In the genomic region with DNA sequence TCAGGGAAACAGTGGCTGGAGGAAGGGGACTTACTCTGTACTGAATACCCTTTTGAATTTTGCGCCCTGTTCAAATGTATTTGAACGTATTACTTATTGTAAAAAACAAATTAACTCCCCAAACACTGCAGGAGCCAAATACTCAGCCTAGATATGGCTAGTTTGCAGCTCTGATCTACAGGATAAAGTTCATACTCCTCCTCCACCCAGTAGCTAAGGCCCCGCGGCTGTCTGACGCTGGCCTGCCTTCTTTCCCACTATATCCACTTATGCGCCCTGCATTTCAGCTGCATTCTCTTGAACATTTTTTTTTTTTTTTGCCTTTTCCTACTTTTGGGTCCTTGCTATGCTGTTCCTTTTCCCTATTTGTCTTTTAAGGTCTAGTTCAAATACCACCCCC, we compare ENCODE assay signal across 1 cellular context.
TF ChIP-seq lines count a peak whose summit lies in the region.

No MANE protein-coding gene starts in this region.

TF ChIP-seq in HepG2, 621 proteins besides CTCF, POLR2A, EP300 and RAD21:
- TF ChIP-seq TERF1 (CRISPR knock-in tag; IDR thresholded peaks at IDR 0.05) (no peak), ELF3 (CRISPR knock-in tag; IDR thresholded peaks at IDR 0.05) (no peak), HNF4G (IDR thresholded peaks at IDR 0.05; ENCODE audit: borderline replicate concordance, low read depth, low read length) (0 out of 2 replicates have a peak, but pooled peaks have one; percentile 9), HNF4G (CRISPR knock-in tag; IDR thresholded peaks at IDR 0.05; ENCODE audit: borderline replicate concordance, low read depth) (no peak), HNF4A (CRISPR knock-in tag; IDR thresholded peaks at IDR 0.05) (0 out of 2 replicates have a peak, but pooled peaks have one; percentile 13), MTA1 (CRISPR knock-in tag; IDR thresholded peaks at IDR 0.05; ENCODE audit: borderline replicate concordance) (no peak), ZNF572 (CRISPR knock-in tag; IDR thresholded peaks at IDR 0.05) (no peak), PHB2 (IDR thresholded peaks at IDR 0.05; ENCODE audit: partially characterized antibody) (no peak), NFKB2 (CRISPR knock-in tag; IDR thresholded peaks at IDR 0.05; ENCODE audit: borderline replicate concordance) (no peak), ZBTB38 (CRISPR knock-in tag; IDR thresholded peaks at IDR 0.05) (peak; percentile 54; the same call in 1 of the 2 replicates), HINFP (CRISPR knock-in tag; IDR thresholded peaks at IDR 0.05; ENCODE audit: low read depth) (no peak), ZNF772 (CRISPR knock-in tag; IDR thresholded peaks at IDR 0.05) (no peak), RORA (CRISPR knock-in tag; IDR thresholded peaks at IDR 0.05) (no peak)
- TF ChIP-seq, protein P1, sequence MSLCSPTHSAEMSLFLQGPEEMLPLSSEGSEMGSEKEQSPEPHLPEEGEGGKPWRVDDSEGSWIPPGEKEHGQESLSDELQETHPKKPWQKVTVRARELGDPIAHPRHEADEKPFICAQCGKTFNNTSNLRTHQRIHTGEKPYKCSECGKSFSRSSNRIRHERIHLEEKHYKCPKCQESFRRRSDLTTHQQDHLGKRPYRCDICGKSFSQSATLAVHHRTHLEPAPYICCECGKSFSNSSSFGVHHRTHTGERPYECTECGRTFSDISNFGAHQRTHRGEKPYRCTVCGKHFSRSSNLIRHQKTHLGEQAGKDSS (CRISPR knock-in tag; IDR thresholded peaks at IDR 0.05; ENCODE audit: borderline replicate concordance, low read depth): no peak
